ENCODE assay signal across 1 cellular context in genomic region chr20:46111028-46111835, GRCh38.
TF ChIP-seq lines count a peak whose summit lies in the region.

No MANE protein-coding gene starts in this region.

TF ChIP-seq in GM12878, 131 proteins besides CTCF, POLR2A, EP300 and RAD21 (continues in another document):
- TF ChIP-seq NRF1 (conservative IDR thresholded peaks at IDR 0.05; ENCODE audit: low read depth, low read length), result no peak
- no peak for TF ChIP-seq WRNIP1 (IDR thresholded peaks at IDR 0.05; ENCODE audit: borderline replicate concordance, low read depth, low read length)
- no peak for TF ChIP-seq ZNF217 (IDR thresholded peaks at IDR 0.05)
- no peak for TF ChIP-seq PBX3 (IDR thresholded peaks at IDR 0.05; ENCODE audit: insufficient replicate concordance, low read depth, low read length)
- TF ChIP-seq CHD2 (IDR thresholded peaks at IDR 0.05; ENCODE audit: borderline replicate concordance, low read depth, low read length), result no peak
- peak; percentile 87 for TF ChIP-seq CREM (IDR thresholded peaks at IDR 0.05; ENCODE audit: low read depth)
- TF ChIP-seq FOXK2 (IDR thresholded peaks at IDR 0.05), result no peak
- TF ChIP-seq CBX3 (IDR thresholded peaks at IDR 0.05; ENCODE audit: borderline replicate concordance, low read depth), result no peak
- no peak for TF ChIP-seq ZBTB11 (CRISPR knock-in tag; IDR thresholded peaks at IDR 0.05)
- TF ChIP-seq IRF3 (IDR thresholded peaks at IDR 0.05), result no peak
- peak; percentile 71; the same call in 1 of the 2 replicates for TF ChIP-seq TBL1XR1 (IDR thresholded peaks at IDR 0.05; ENCODE audit: low read depth, low read length)
- no peak for TF ChIP-seq RFX5 (IDR thresholded peaks at IDR 0.05; ENCODE audit: low read depth, low read length)
- no peak for TF ChIP-seq YY1 (IDR thresholded peaks at IDR 0.05; ENCODE audit: low read depth, low read length)
- TF ChIP-seq JUND (IDR thresholded peaks at IDR 0.05; ENCODE audit: low read depth, low read length), result peak; percentile 58; the same call in 1 of the 2 replicates
- TF ChIP-seq GATAD2B (conservative IDR thresholded peaks at IDR 0.05; ENCODE audit: low read depth), result 0 out of 2 replicates have a peak, but pooled peaks have one; percentile 28
- peak; percentile 95 for TF ChIP-seq ATF7 (IDR thresholded peaks at IDR 0.05; ENCODE audit: low read depth)
- TF ChIP-seq SRF (IDR thresholded peaks at IDR 0.05; ENCODE audit: low read depth in 2 of 2, low read length in 2 of 2), result 0 out of 4 replicates have a peak, but pooled peaks of 1 of the 2 experiments have one; percentile 51
- TF ChIP-seq FOS (IDR thresholded peaks at IDR 0.05; ENCODE audit: borderline replicate concordance, extremely low read depth, insufficient read length), result no peak
- TF ChIP-seq IRF5 (IDR thresholded peaks at IDR 0.05; ENCODE audit: borderline replicate concordance), result peak; percentile 36; the same call in 1 of the 2 replicates
- TF ChIP-seq NFXL1 (IDR thresholded peaks at IDR 0.05; ENCODE audit: borderline replicate concordance), result no peak
- TF ChIP-seq ZNF592 (IDR thresholded peaks at IDR 0.05), result no peak
- peak; percentile 31 for TF ChIP-seq RELB (IDR thresholded peaks at IDR 0.05; ENCODE audit: low read depth)
- TF ChIP-seq CREB1 (IDR thresholded peaks at IDR 0.05; ENCODE audit: low read depth), result peak; percentile 81
- TF ChIP-seq RUNX3 (IDR thresholded peaks at IDR 0.05; ENCODE audit: low read length), result peak; percentile 96
- TF ChIP-seq CUX1 (IDR thresholded peaks at IDR 0.05; ENCODE audit: insufficient replicate concordance, low read depth, low read length), result peak; percentile 78
- TF ChIP-seq RAD51 (IDR thresholded peaks at IDR 0.05), result peak; percentile 91
- no peak for TF ChIP-seq SUPT20H (IDR thresholded peaks at IDR 0.05; ENCODE audit: borderline replicate concordance, control insufficient read depth, low read depth, low read length)
- no peak for TF ChIP-seq RCOR1 (conservative IDR thresholded peaks at IDR 0.05; ENCODE audit: low read depth, low read length)
- no peak for TF ChIP-seq HDAC2 (IDR thresholded peaks at IDR 0.05)
- TF ChIP-seq IKZF1 (conservative IDR thresholded peaks at IDR 0.05), result peak; percentile 98
- TF ChIP-seq IRF4 (IDR thresholded peaks at IDR 0.05; ENCODE audit: low read depth, low read length), result peak; percentile 91
- TF ChIP-seq HSF1 (IDR thresholded peaks at IDR 0.05; ENCODE audit: low read depth, low read length), result no peak
- TF ChIP-seq MTA3 (IDR thresholded peaks at IDR 0.05; ENCODE audit: borderline replicate concordance, low read length), result no peak; the same call in 1 of the 2 replicates
- peak; percentile 83 for TF ChIP-seq DPF2 (IDR thresholded peaks at IDR 0.05)
- no peak for TF ChIP-seq ZNF207 (IDR thresholded peaks at IDR 0.05; ENCODE audit: borderline replicate concordance)
- TF ChIP-seq BCL3 (IDR thresholded peaks at IDR 0.05; ENCODE audit: borderline replicate concordance, insufficient read depth, low read depth, low read length, poor library complexity, severe bottlenecking), result peak; percentile 78
- TF ChIP-seq PAX8 (IDR thresholded peaks at IDR 0.05), result no peak
- TF ChIP-seq HDAC6 (IDR thresholded peaks at IDR 0.05; ENCODE audit: unreplicated experiment), result no peak
- peak; percentile 78 for TF ChIP-seq TCF12 (IDR thresholded peaks at IDR 0.05; ENCODE audit: low read depth, low read length)
- TF ChIP-seq MTA2 (IDR thresholded peaks at IDR 0.05; ENCODE audit: low read depth), result peak; percentile 67; the same call in 1 of the 2 replicates
